Comparison of ENCODE assay signal across 23 cellular contexts in genomic region chr18:31386683-31387082, GRCh38. TPM values are rescaled to one million over a fixed set of nuclear protein-coding genes. Genes with fewer than 3 reads are reported as not detected.
A peak's percentile ranks its signal among the peaks of the same experiment; 100 is the strongest.
DNase-seq lines count a peak whose midpoint lies in the region; ATAC-seq and TF ChIP-seq lines count a peak whose summit lies in the region.
"Had no signal": no experiment of that assay in that cellular context is flagged by ENCODE, and none has a peak within 500 bp of the region (broad histone marks: within the 10 kb centered on the region; RNA-seq: fewer than 3 reads in every experiment).

No MANE protein-coding gene starts in this region.

- TF ChIP-seq CTCF in GM13976 (IDR thresholded peaks at IDR 0.05; ENCODE audit: borderline replicate concordance, control extremely low read depth, extremely low read depth, insufficient read depth, missing control alignments), result no peak

- H3K36me3 Mint-ChIP-seq in activated naive CD8-positive, alpha-beta T cell treated with anti-CD3 and anti-CD28 coated beads for 36 hours, result no peaks in the 10 kb centered on the region

- H3K4me1 Mint-ChIP-seq in activated naive CD8-positive, alpha-beta T cell treated with anti-CD3 and anti-CD28 coated beads for 36 hours, result no peaks in the 10 kb centered on the region

- H3K27me3 Mint-ChIP-seq in activated naive CD8-positive, alpha-beta T cell treated with anti-CD3 and anti-CD28 coated beads for 36 hours, result no peaks in the 10 kb centered on the region

- DNase-seq in HK-2 (ENCODE audit: unreplicated experiment) (peak; percentile 40), SKM-1 (lab: John Stamatoyannopoulos, UW; ENCODE audit: unreplicated experiment) (peak; percentile 33), non-pigmented ciliary epithelial cell (ENCODE audit: low read depth) (peak; percentile 67), LoVo (ENCODE audit: low spot score) (no peak), GM13976 (ENCODE audit: low spot score) (no peak)
- no peak for DNase-seq in activated naive CD8-positive, alpha-beta T cell treated with anti-CD3 and anti-CD28 coated beads for 36 hours
- DNase-seq: activated gamma-delta T cell treated with Interleukin-2 at 50 U/mL for 16 hours; activated T-cell treated with anti-CD3 and anti-CD28 coated beads, Interleukin-2, amount 50 U/mL, for 1 hour; BE2C; endodermal cell; lower lobe of right lung; NCI-H2029 treated with DMSO at 0.1 percent for 48 hours; NCI-H345; NCI-H82; psoas muscle; Right ventricle myocardium superior; stimulated activated CD4-positive, alpha-beta T cell treated with anti-CD3 and anti-CD28 coated beads, Interleukin-2, amount 100 ng/mL, for 24 hours; upper lobe of right lung had no signal

- no peaks in the 10 kb centered on the region for H3K9me3 Mint-ChIP-seq in activated naive CD8-positive, alpha-beta T cell treated with anti-CD3 and anti-CD28 coated beads for 36 hours
- H3K9me3 Mint-ChIP-seq: endodermal cell, neural crest cell had no signal

- no peak overlapping the region for H3K4me3 Mint-ChIP-seq in activated naive CD8-positive, alpha-beta T cell treated with anti-CD3 and anti-CD28 coated beads for 36 hours
- H3K4me3 Mint-ChIP-seq: endodermal cell, neural crest cell had no signal

- in situ Hi-C loops in GM13976 (cut with MboI; ENCODE audit: low sequenced_read_pairs, unreplicated experiment), result no loop called here

- ATAC-seq in esophagus mucosa, result peak; percentile 42
- no peak for ATAC-seq in SK-N-SH treated with all-trans-retinoic acid at 6 μM for 48 hours
- ATAC-seq: lower lobe of right lung, psoas muscle, upper lobe of right lung had no signal

- H3K27ac Mint-ChIP-seq in activated naive CD8-positive, alpha-beta T cell treated with anti-CD3 and anti-CD28 coated beads for 36 hours, result no peak overlapping the region
- H3K27ac Mint-ChIP-seq: endodermal cell had no signal

TF ChIP-seq in SK-N-SH treated with all-trans-retinoic acid at 6 μM for 48 hours, 23 proteins besides CTCF, POLR2A, EP300 and RAD21:
- TF ChIP-seq ZFP3 (CRISPR knock-in tag; IDR thresholded peaks at IDR 0.05) (no peak), RARB (CRISPR knock-in tag; IDR thresholded peaks at IDR 0.05) (no peak), PPARA (CRISPR knock-in tag; IDR thresholded peaks at IDR 0.05; ENCODE audit: borderline replicate concordance) (no peak), SNAI2 (CRISPR knock-in tag; IDR thresholded peaks at IDR 0.05) (no peak), ARNTL (CRISPR knock-in tag; IDR thresholded peaks at IDR 0.05; ENCODE audit: borderline replicate concordance, low read depth) (no peak), POU6F1 (CRISPR knock-in tag; IDR thresholded peaks at IDR 0.05; ENCODE audit: borderline replicate concordance, low read depth) (no peak), TCF4 (CRISPR knock-in tag; IDR thresholded peaks at IDR 0.05; ENCODE audit: borderline replicate concordance) (no peak), ISL1 (CRISPR knock-in tag; IDR thresholded peaks at IDR 0.05) (no peak), ZNF565 (CRISPR knock-in tag; conservative IDR thresholded peaks at IDR 0.05; ENCODE audit: low read depth) (no peak), ZNF70 (CRISPR knock-in tag; IDR thresholded peaks at IDR 0.05) (no peak), BACH2 (CRISPR knock-in tag; IDR thresholded peaks at IDR 0.05; ENCODE audit: borderline replicate concordance) (no peak), ZC3H10 (CRISPR knock-in tag; IDR thresholded peaks at IDR 0.05) (no peak), ESRRG (CRISPR knock-in tag; IDR thresholded peaks at IDR 0.05) (no peak), OSR1 (CRISPR knock-in tag; IDR thresholded peaks at IDR 0.05) (no peak)
- TF ChIP-seq, protein P1, sequence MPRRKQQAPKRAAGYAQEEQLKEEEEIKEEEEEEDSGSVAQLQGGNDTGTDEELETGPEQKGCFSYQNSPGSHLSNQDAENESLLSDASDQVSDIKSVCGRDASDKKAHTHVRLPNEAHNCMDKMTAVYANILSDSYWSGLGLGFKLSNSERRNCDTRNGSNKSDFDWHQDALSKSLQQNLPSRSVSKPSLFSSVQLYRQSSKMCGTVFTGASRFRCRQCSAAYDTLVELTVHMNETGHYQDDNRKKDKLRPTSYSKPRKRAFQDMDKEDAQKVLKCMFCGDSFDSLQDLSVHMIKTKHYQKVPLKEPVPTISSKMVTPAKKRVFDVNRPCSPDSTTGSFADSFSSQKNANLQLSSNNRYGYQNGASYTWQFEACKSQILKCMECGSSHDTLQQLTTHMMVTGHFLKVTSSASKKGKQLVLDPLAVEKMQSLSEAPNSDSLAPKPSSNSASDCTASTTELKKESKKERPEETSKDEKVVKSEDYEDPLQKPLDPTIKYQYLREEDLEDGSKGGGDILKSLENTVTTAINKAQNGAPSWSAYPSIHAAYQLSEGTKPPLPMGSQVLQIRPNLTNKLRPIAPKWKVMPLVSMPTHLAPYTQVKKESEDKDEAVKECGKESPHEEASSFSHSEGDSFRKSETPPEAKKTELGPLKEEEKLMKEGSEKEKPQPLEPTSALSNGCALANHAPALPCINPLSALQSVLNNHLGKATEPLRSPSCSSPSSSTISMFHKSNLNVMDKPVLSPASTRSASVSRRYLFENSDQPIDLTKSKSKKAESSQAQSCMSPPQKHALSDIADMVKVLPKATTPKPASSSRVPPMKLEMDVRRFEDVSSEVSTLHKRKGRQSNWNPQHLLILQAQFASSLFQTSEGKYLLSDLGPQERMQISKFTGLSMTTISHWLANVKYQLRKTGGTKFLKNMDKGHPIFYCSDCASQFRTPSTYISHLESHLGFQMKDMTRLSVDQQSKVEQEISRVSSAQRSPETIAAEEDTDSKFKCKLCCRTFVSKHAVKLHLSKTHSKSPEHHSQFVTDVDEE (CRISPR knock-in tag; IDR thresholded peaks at IDR 0.05), result no peak

RNA-seq across cellular contexts. Expression of gene DSG4, which starts 10.1 kb away (rescaled TPM):
- not detected for total RNA-seq in esophagus mucosa
- total RNA-seq in activated naive CD8-positive, alpha-beta T cell treated with anti-CD3 and anti-CD28 coated beads for 36 hours, result not detected
- total RNA-seq: A673, endodermal cell, lower lobe of right lung, mucosa of gallbladder, neural crest cell, psoas muscle, Right ventricle myocardium superior, upper lobe of right lung had no signal

Comparison
In these comparisons a context has a peak if more than half of its experiments do, and no peak if none do; other contexts are left out.
1. DNase-seq: peak in HK-2 (single experiment), SKM-1 (single experiment) and non-pigmented ciliary epithelial cell (single experiment); none in LoVo (single experiment), activated naive CD8-positive, alpha-beta T cell treated with anti-CD3 and anti-CD28 coated beads for 36 hours (single experiment) and GM13976 (single experiment).